Comparison of ENCODE assay signal across 9 cellular contexts in the genomic region with DNA sequence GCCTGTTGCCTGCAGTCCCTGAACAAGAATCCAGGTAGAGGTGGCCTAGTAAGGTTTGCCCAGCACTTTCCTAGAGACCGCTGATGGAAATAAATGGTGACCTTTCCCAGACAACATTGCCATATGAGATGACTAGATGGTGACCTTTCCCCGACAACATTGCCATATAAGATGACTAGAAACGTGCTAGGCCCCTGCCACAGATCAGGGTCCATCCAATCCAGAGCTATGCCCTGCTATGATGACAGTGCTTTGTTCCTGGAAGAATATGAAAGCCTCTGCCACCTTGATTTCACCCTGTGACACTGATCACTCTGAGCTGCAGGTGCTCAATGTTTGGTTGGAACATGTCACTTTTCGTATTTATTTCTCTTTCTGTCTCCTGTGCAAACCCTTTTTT.
"Had no signal": no experiment of that assay in that cellular context is flagged by ENCODE, and none has a peak within 500 bp of the region (broad histone marks: within the 10 kb centered on the region; RNA-seq: fewer than 3 reads in every experiment).

No MANE protein-coding gene starts in this region.

- DNase-seq: GM23248, GOT3, H9, HCEC 1CT, IMR-90, KG1 had no signal

- H3K9ac ChIP-seq: GM23248 had no signal

- H3K27ac Mint-ChIP-seq: H9 had no signal

- ATAC-seq: K562 had no signal

- H3K27ac ChIP-seq: GM23248, HL-60 had no signal

- H3K4me3 Mint-ChIP-seq: H9 had no signal

- H3K9me3 Mint-ChIP-seq: H9 had no signal

- FAIRE-seq: H54, K562 had no signal

- H2AFZ ChIP-seq: GM23248 had no signal

- H3K4me3 ChIP-seq: GM23248, K562 had no signal
